In genomic region chr1:17405898-17406759, GRCh38 we compare ENCODE assay signal across 1 cellular context.
TF ChIP-seq lines count a peak whose summit lies in the region.

No MANE protein-coding gene starts in this region.

TF ChIP-seq in HepG2, 621 proteins besides CTCF, POLR2A, EP300 and RAD21 (continued from another document and continues in another):
- TF ChIP-seq KIAA2018 (CRISPR knock-in tag; IDR thresholded peaks at IDR 0.05; ENCODE audit: borderline replicate concordance) = no peak
- no peak for TF ChIP-seq ETS1 (CRISPR knock-in tag; IDR thresholded peaks at IDR 0.05)
- 0 out of 4 replicates have a peak, but pooled peaks have one; percentile 41 to 46 for TF ChIP-seq HMGXB4 (CRISPR knock-in tag; IDR thresholded peaks at IDR 0.05; ENCODE audit: borderline replicate concordance in 1 of 2, low read depth in 1 of 2)
- TF ChIP-seq MED13 (CRISPR knock-in tag; IDR thresholded peaks at IDR 0.05) = no peak
- no peak for TF ChIP-seq SKI (IDR thresholded peaks at IDR 0.05; ENCODE audit: partially characterized antibody)
- no peak for TF ChIP-seq SIX1 (CRISPR knock-in tag; IDR thresholded peaks at IDR 0.05; ENCODE audit: borderline replicate concordance)
- peak; percentile 75 for TF ChIP-seq ZNF143 (CRISPR knock-in tag; IDR thresholded peaks at IDR 0.05)
- TF ChIP-seq SRSF9 (IDR thresholded peaks at IDR 0.05; ENCODE audit: borderline replicate concordance, insufficient read depth, low read depth, low read length, poor library complexity, severe bottlenecking) = no peak
- TF ChIP-seq HNF4G (IDR thresholded peaks at IDR 0.05; ENCODE audit: borderline replicate concordance, low read depth, low read length) = peak; percentile 67
- peak; percentile 60; the same call in 1 of the 2 replicates for TF ChIP-seq HNF4G (CRISPR knock-in tag; IDR thresholded peaks at IDR 0.05; ENCODE audit: borderline replicate concordance, low read depth)
- TF ChIP-seq ZMYM3 (CRISPR knock-in tag; IDR thresholded peaks at IDR 0.05) = peak; percentile 63; the same call in 1 of the 2 replicates
- TF ChIP-seq MTF1 (CRISPR knock-in tag; IDR thresholded peaks at IDR 0.05) = no peak
- TF ChIP-seq ZNF232 (CRISPR knock-in tag; IDR thresholded peaks at IDR 0.05; ENCODE audit: borderline replicate concordance) = no peak
- TF ChIP-seq RBM22 (optimal IDR thresholded peaks at IDR 0.05; ENCODE audit: low read length) = peak; percentile 95
- peak; percentile 26 for TF ChIP-seq TEAD3 (CRISPR knock-in tag; optimal IDR thresholded peaks at IDR 0.05; ENCODE audit: borderline replicate concordance)
- no peak for TF ChIP-seq HCFC1 (IDR thresholded peaks at IDR 0.05; ENCODE audit: low read depth, low read length)
- no peak for TF ChIP-seq ZNF512 (CRISPR knock-in tag; IDR thresholded peaks at IDR 0.05)
- TF ChIP-seq SATB2 (CRISPR knock-in tag; IDR thresholded peaks at IDR 0.05) = no peak
- no peak for TF ChIP-seq ZNF224 (CRISPR knock-in tag; IDR thresholded peaks at IDR 0.05)
- TF ChIP-seq ZNF550 (CRISPR knock-in tag; IDR thresholded peaks at IDR 0.05; ENCODE audit: borderline replicate concordance) = no peak
- TF ChIP-seq NCOA1 (CRISPR knock-in tag; IDR thresholded peaks at IDR 0.05) = no peak
- TF ChIP-seq ARNTL (CRISPR knock-in tag; IDR thresholded peaks at IDR 0.05) = no peak
- 0 out of 2 replicates have a peak, but pooled peaks have one; percentile 27 for TF ChIP-seq PITX1 (CRISPR knock-in tag; IDR thresholded peaks at IDR 0.05)
- no peak for TF ChIP-seq RARG (CRISPR knock-in tag; IDR thresholded peaks at IDR 0.05; ENCODE audit: low read depth)
- TF ChIP-seq SMC3 (IDR thresholded peaks at IDR 0.05; ENCODE audit: low read length) = peak; percentile 40; the same call in 1 of the 2 replicates
- no peak for TF ChIP-seq ARNT2 (CRISPR knock-in tag; IDR thresholded peaks at IDR 0.05; ENCODE audit: low read depth)
- no peak for TF ChIP-seq SIN3A (IDR thresholded peaks at IDR 0.05; ENCODE audit: borderline replicate concordance, low read depth, low read length)
- peak; percentile 32; the same call in 1 of the 2 replicates for TF ChIP-seq UBTF (CRISPR knock-in tag; IDR thresholded peaks at IDR 0.05)
- TF ChIP-seq FOXC1 (CRISPR knock-in tag; IDR thresholded peaks at IDR 0.05; ENCODE audit: borderline replicate concordance) = no peak
- TF ChIP-seq ZNF142 (CRISPR knock-in tag; IDR thresholded peaks at IDR 0.05) = no peak
